ENCODE assay signal across 19 cellular contexts in the genomic region with DNA sequence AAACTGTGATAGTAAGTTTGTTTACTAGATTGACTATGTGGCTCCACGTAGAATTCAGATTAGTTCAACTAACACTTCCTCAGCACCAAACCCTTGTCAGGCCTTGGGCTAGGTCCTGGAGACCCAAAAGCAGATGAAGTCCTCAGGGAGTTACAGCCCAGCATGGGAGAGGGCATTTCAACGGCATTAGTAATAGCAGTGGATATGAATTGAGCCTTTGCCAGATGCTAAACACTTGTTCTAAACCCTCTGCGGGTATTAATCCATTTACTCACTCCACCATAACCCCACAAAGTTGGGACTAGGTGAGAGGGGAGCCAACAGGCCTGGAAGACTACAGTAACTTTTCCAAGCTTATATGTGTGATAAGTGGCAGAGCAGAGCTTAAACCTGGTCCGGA.
A peak's percentile ranks its signal among the peaks of the same experiment; 100 is the strongest.
DNase-seq lines count a peak whose midpoint lies in the region; TF ChIP-seq lines count a peak whose summit lies in the region.
"Had no signal": no experiment of that assay in that cellular context is flagged by ENCODE, and none has a peak within 500 bp of the region (broad histone marks: within the 10 kb centered on the region; RNA-seq: fewer than 3 reads in every experiment).

No MANE protein-coding gene starts in this region.

- no peak overlapping the region for H3K9ac ChIP-seq in trophoblast cell (ENCODE audit: low read length)
- H3K9ac ChIP-seq: GM23248 had no signal

- H3K27ac ChIP-seq in trophoblast cell (ENCODE audit: low read depth, low read length): no peak overlapping the region
- H3K27ac ChIP-seq: GM23248, HL-60 had no signal

- H3K27me3 ChIP-seq in trophoblast cell (ENCODE audit: insufficient read depth, low read length): no peaks in the 10 kb centered on the region

- no peaks in the 10 kb centered on the region for H3K9me3 ChIP-seq in trophoblast cell (ENCODE audit: insufficient read depth, low read depth, low read length)

- no peak overlapping the region for H4K91ac ChIP-seq in trophoblast cell (ENCODE audit: low read depth, low read length)

- DNase-seq in HCEC 1CT (peak; percentile 71), NCI-H1930 (lab: John Stamatoyannopoulos, UW) (peak; percentile 26 to 87), cerebellar cortex (ENCODE audit: low spot score) (peak; percentile 4), trophoblast cell (peak; percentile 6 to 28), GF-D8 (lab: John Stamatoyannopoulos, UW) (no peak), GM20000 (ENCODE audit: low spot score) (no peak)
- no peak for DNase-seq in activated CD4-positive, alpha-beta T cell treated with anti-CD3 and anti-CD28 coated beads, Interleukin-2, amount 50 U/mL, for 1 hour
- DNase-seq: CD4-positive, CD25-positive, alpha-beta regulatory T cell; GM23248; H9; KBM-7; MV-4-11; NCI-H1694; NCI-H2081 treated with DMSO at 0.1 percent for 48 hours; NCI-H2171 treated with DMSO at 0.1 percent for 48 hours; NCI-H446; OCI-M1 had no signal

- no peak overlapping the region for H2AFZ ChIP-seq in trophoblast cell (ENCODE audit: insufficient read depth, low read length, poor library complexity)
- H2AFZ ChIP-seq: GM23248 had no signal

- H3K79me1 ChIP-seq in trophoblast cell (ENCODE audit: low read length): no peaks in the 10 kb centered on the region

- no peak overlapping the region for H2BK12ac ChIP-seq in trophoblast cell (ENCODE audit: low read length)

- no peak overlapping the region for H3K18ac ChIP-seq in trophoblast cell (ENCODE audit: low read length)

- H3K36me3 ChIP-seq in trophoblast cell (ENCODE audit: control insufficient read depth in 1 of 2, insufficient read depth in 2 of 2, low read length in 2 of 2): no peaks in the 10 kb centered on the region

- H2AK5ac ChIP-seq in trophoblast cell (ENCODE audit: low read length): no peak overlapping the region

- no peak overlapping the region for H4K8ac ChIP-seq in trophoblast cell (ENCODE audit: low read depth, low read length)

- no peak for TF ChIP-seq CTCF in GM20000 (IDR thresholded peaks at IDR 0.05; ENCODE audit: extremely low read depth, missing control alignments)

- no peak overlapping the region for H2BK120ac ChIP-seq in trophoblast cell (ENCODE audit: insufficient read depth, low read length, poor library complexity)

- H3K4me1 ChIP-seq in trophoblast cell (ENCODE audit: control insufficient read depth in 1 of 2, insufficient read depth in 2 of 2, low read length in 2 of 2): no peaks in the 10 kb centered on the region

- no peak overlapping the region for H2BK5ac ChIP-seq in trophoblast cell (ENCODE audit: low read depth, low read length, poor library complexity)

- no peak overlapping the region for H3K4me2 ChIP-seq in trophoblast cell (ENCODE audit: low read length)

- no peak overlapping the region for H3K23ac ChIP-seq in trophoblast cell (ENCODE audit: low read length)

- H3K4ac ChIP-seq in trophoblast cell (ENCODE audit: low read depth, low read length): no peak overlapping the region

- no peak overlapping the region for H3K14ac ChIP-seq in trophoblast cell (ENCODE audit: low read length)

- no peak overlapping the region for H4K12ac ChIP-seq in trophoblast cell (ENCODE audit: low read depth, low read length)

- no CpG with 5 or more reads among the region's 4 CpGs for WGBS in trophoblast cell (ENCODE audit: extremely low coverage, insufficient coverage, insufficient read length)

- no peak overlapping the region for H3K4me3 ChIP-seq in trophoblast cell (ENCODE audit: low read depth, low read length)
- H3K4me3 ChIP-seq: GM12878, GM23248 had no signal

- no peaks in the 10 kb centered on the region for H3K79me2 ChIP-seq in trophoblast cell (ENCODE audit: control insufficient read depth, insufficient read depth, low read length, poor library complexity)

Comparison
In these comparisons a context has a peak if more than half of its experiments do, and no peak if none do; other contexts are left out.
1. DNase-seq: peak in HCEC 1CT (single experiment), NCI-H1930 (2 of 2), cerebellar cortex (single experiment) and trophoblast cell (2 of 2); none in GF-D8 (single experiment), GM20000 (single experiment) and activated CD4-positive, alpha-beta T cell treated with anti-CD3 and anti-CD28 coated beads, Interleukin-2, amount 50 U/mL, for 1 hour (single experiment).